Comparison of ENCODE assay signal across 12 cellular contexts in genomic region chr3:182621435-182622240, GRCh38.
A peak's percentile ranks its signal among the peaks of the same experiment; 100 is the strongest.
DNase-seq lines count a peak whose midpoint lies in the region; ATAC-seq and TF ChIP-seq lines count a peak whose summit lies in the region.
"Had no signal": no experiment of that assay in that cellular context is flagged by ENCODE, and none has a peak within 500 bp of the region (broad histone marks: within the 10 kb centered on the region; RNA-seq: fewer than 3 reads in every experiment).

No MANE protein-coding gene starts in this region.

- H3K4me3 ChIP-seq in GM12865 (ENCODE audit: low read depth, low read length), result no peak overlapping the region
- H3K4me3 ChIP-seq in RWPE2 (ENCODE audit: severe bottlenecking), result no peak overlapping the region
- no peak overlapping the region for H3K4me3 ChIP-seq in hepatocyte
- H3K4me3 ChIP-seq: thyroid gland had no signal

- POLR2A ChIA-PET in HEK293T (lab: Yijun Ruan, JAX), result no interaction called here

- H2AFZ ChIP-seq in hepatocyte, result no peak overlapping the region

- ATAC-seq in RWPE2 (ENCODE audit: low read depth) (no peak), HG03571 (IDR thresholded peaks at IDR 0.05; ENCODE audit: unreplicated experiment) (no peak), Right ventricle myocardium superior (ENCODE audit: poor library complexity) (no peak), GM18517 (IDR thresholded peaks at IDR 0.05; ENCODE audit: unreplicated experiment) (no peak)

- in situ Hi-C loops in ACHN (cut with HindIII; ENCODE audit: low pct_ligation_motif_present, low pct_unique_long_range_greater_than_20kb, low sequenced_read_pairs), result no loop called here

- intact Hi-C loops in Right ventricle myocardium superior (cut with DNase I), result no loop called here

- H3K9me3 ChIP-seq in RWPE2 (ENCODE audit: severe bottlenecking) (no peaks in the 10 kb centered on the region), hepatocyte (ENCODE audit: low read depth) (no peaks in the 10 kb centered on the region)
- H3K9me3 ChIP-seq: thyroid gland had no signal

- H3K27ac ChIP-seq in RWPE2 (ENCODE audit: poor library complexity, severe bottlenecking), result no peak overlapping the region
- no peak overlapping the region for H3K27ac ChIP-seq in hepatocyte
- H3K27ac ChIP-seq: thyroid gland had no signal

- H3K36me3 ChIP-seq in RWPE2 (ENCODE audit: low read depth) (no peaks in the 10 kb centered on the region), hepatocyte (replicated peaks; ENCODE audit: insufficient read depth, low read depth) (no peaks in the 10 kb centered on the region)
- H3K36me3 ChIP-seq: thyroid gland had no signal

- H3K4me2 ChIP-seq in hepatocyte, result no peak overlapping the region

- TF ChIP-seq CTCF in GM12865 (IDR thresholded peaks at IDR 0.05; ENCODE audit: insufficient read depth, low read depth, low read length, missing control alignments), result peak; percentile 16
- peak; percentile 72 for TF ChIP-seq CTCF in RWPE2 (IDR thresholded peaks at IDR 0.05; ENCODE audit: poor library complexity, severe bottlenecking)
- peak; percentile 39 for TF ChIP-seq CTCF in hepatocyte (IDR thresholded peaks at IDR 0.05; ENCODE audit: poor library complexity)

- H3K4me1 ChIP-seq in RWPE2 (ENCODE audit: insufficient read depth, poor library complexity, severe bottlenecking), result peaks cover 22% of the 10 kb centered on the region
- no peaks in the 10 kb centered on the region for H3K4me1 ChIP-seq in hepatocyte (ENCODE audit: insufficient read depth)
- H3K4me1 ChIP-seq: thyroid gland had no signal

- DNase-seq in ACHN (peak; percentile 4), GM12865 (ENCODE audit: low read depth) (no peak), RWPE2 (ENCODE audit: low spot score) (no peak), hepatocyte (ENCODE audit: low spot score) (no peak), Right ventricle myocardium superior (no peak), HEK293T (ENCODE audit: extremely low spot score) (no peak)
- DNase-seq: NCI-H226; stimulated activated CD4-positive, alpha-beta T cell treated with anti-CD3 and anti-CD28 coated beads, Interleukin-4, amount 100 ng/mL, for 24 hours; T-helper 2 cell; thyroid gland had no signal

- H3K27me3 ChIP-seq in RWPE2 (ENCODE audit: insufficient read depth, poor library complexity, severe bottlenecking) (no peaks in the 10 kb centered on the region), hepatocyte (no peaks in the 10 kb centered on the region)
- H3K27me3 ChIP-seq: thyroid gland had no signal

- H4K20me1 ChIP-seq in hepatocyte (ENCODE audit: insufficient read depth, poor library complexity, severe bottlenecking), result no peaks in the 10 kb centered on the region

- CTCF ChIA-PET in HEK293T (lab: Yijun Ruan, JAX), result interaction anchor here (0.6 to 0.7 kb wide), 3 partner anchors 259 to 1219 kb away, joined by 3 to 4 read pairs (median 4); no protein-coding TSS in a partner anchor

- H3K9me2 ChIP-seq in hepatocyte (replicated peaks; ENCODE audit: insufficient read depth), result no peaks in the 10 kb centered on the region

- no peaks in the 10 kb centered on the region for H3K79me2 ChIP-seq in hepatocyte

- WGBS in hepatocyte (ENCODE audit: low lambda C conversion rate, missing lambda C conversion rate), result 42% methylated on average over 4 of the region's 4 CpGs

TF ChIP-seq in HEK293T, 16 proteins besides CTCF, POLR2A, EP300 and RAD21:
- TF ChIP-seq PKNOX1 (IDR thresholded peaks at IDR 0.05) (no peak), BHLHE40 (IDR thresholded peaks at IDR 0.05; ENCODE audit: borderline replicate concordance) (no peak), LEF1 (IDR thresholded peaks at IDR 0.05; ENCODE audit: borderline replicate concordance) (no peak), FOXK2 (IDR thresholded peaks at IDR 0.05) (no peak), HDGF (IDR thresholded peaks at IDR 0.05; ENCODE audit: borderline replicate concordance) (no peak), ZNF384 (IDR thresholded peaks at IDR 0.05) (no peak), SUZ12 (IDR thresholded peaks at IDR 0.05) (no peak), CTBP1 (IDR thresholded peaks at IDR 0.05; ENCODE audit: borderline replicate concordance) (no peak), FOXA1 (IDR thresholded peaks at IDR 0.05) (no peak), SP1 (IDR thresholded peaks at IDR 0.05) (no peak), L3MBTL2 (conservative IDR thresholded peaks at IDR 0.05) (no peak), ARNT (IDR thresholded peaks at IDR 0.05) (no peak), ELF4 (IDR thresholded peaks at IDR 0.05) (no peak), NFRKB (IDR thresholded peaks at IDR 0.05) (no peak), TARDBP (IDR thresholded peaks at IDR 0.05) (no peak), FOXM1 (IDR thresholded peaks at IDR 0.05; ENCODE audit: borderline replicate concordance) (no peak)

Comparison
In these comparisons a context has a peak if more than half of its experiments do, and no peak if none do; other contexts are left out.
1. CTCF ChIP-seq: peak in every context shown above with its lines; median percentile 72 in RWPE2; 39 in hepatocyte; 16 in GM12865.